ENCODE assay signal across 22 cellular contexts in genomic region chr6:44381739-44382138, GRCh38. TPM values are rescaled to one million over a fixed set of nuclear protein-coding genes. Genes with fewer than 3 reads are reported as not detected.
DNase-seq lines count a peak whose midpoint lies in the region; ATAC-seq and TF ChIP-seq lines count a peak whose summit lies in the region.
"Had no signal": no experiment of that assay in that cellular context is flagged by ENCODE, and none has a peak within 500 bp of the region (broad histone marks: within the 10 kb centered on the region; RNA-seq: fewer than 3 reads in every experiment).

No MANE protein-coding gene starts in this region.

- ATAC-seq in Right ventricle myocardium superior (ENCODE audit: poor library complexity) (peak; percentile 56), left lung (peak; percentile 23), upper lobe of right lung (peak; percentile 78), HG03442 (IDR thresholded peaks at IDR 0.05; ENCODE audit: unreplicated experiment) (no peak)
- ATAC-seq: activated T-cell treated with anti-CD3 and anti-CD28 coated beads, Interleukin-2, amount 50 U/mL, for 4 hours; gastroesophageal sphincter had no signal

- H3K4me3 ChIP-seq in left lung: no peak overlapping the region
- H3K4me3 ChIP-seq in upper lobe of right lung: no peak overlapping the region
- H3K4me3 ChIP-seq: gastroesophageal sphincter, SJCRH30, tibial nerve had no signal

- TF ChIP-seq CTCF in left lung (IDR thresholded peaks at IDR 0.05) (no peak), upper lobe of right lung (IDR thresholded peaks at IDR 0.05) (no peak)

- intact Hi-C loops in Right ventricle myocardium superior (cut with DNase I): no loop called here
- intact Hi-C loops in cardiac septum (cut with DNase I): no loop called here
- intact Hi-C loops in left lung (cut with DNase I): no loop called here
- intact Hi-C loops in upper lobe of right lung (cut with DNase I): no loop called here

- H3K4me1 ChIP-seq in left lung: peaks cover 0 to 14% of the 10 kb centered on the region in 2 donors
- H3K4me1 ChIP-seq in upper lobe of right lung: peaks cover 4% of the 10 kb centered on the region
- H3K4me1 ChIP-seq: SJCRH30 had no signal

- no peak overlapping the region for H3K27ac ChIP-seq in left lung
- no peak overlapping the region for H3K27ac ChIP-seq in upper lobe of right lung
- H3K27ac ChIP-seq: gastroesophageal sphincter, SJCRH30, tibial nerve had no signal

- H3K9me3 ChIP-seq in left lung (no peaks in the 10 kb centered on the region), upper lobe of right lung (no peaks in the 10 kb centered on the region)
- H3K9me3 ChIP-seq: gastroesophageal sphincter, SJCRH30, tibial nerve had no signal

- H3K36me3 ChIP-seq in left lung: no peaks in the 10 kb centered on the region
- no peaks in the 10 kb centered on the region for H3K36me3 ChIP-seq in upper lobe of right lung
- H3K36me3 ChIP-seq: gastroesophageal sphincter, SJCRH30, tibial nerve had no signal

- DNase-seq in Right ventricle myocardium superior: no peak
- no peak for DNase-seq in cardiac septum (ENCODE audit: low spot score)
- DNase-seq in amniotic epithelial cell (ENCODE audit: low read depth): peak; percentile 42
- DNase-seq in left lung: peak in 1 of 2 donors; percentile 42
- no peak for DNase-seq in upper lobe of right lung
- DNase-seq in NCI-H774 (lab: John Stamatoyannopoulos, UW): no peak
- DNase-seq in SHP77 (lab: John Stamatoyannopoulos, UW): no peak
- DNase-seq: activated T-cell treated with anti-CD3 and anti-CD28 coated beads, Interleukin-2, amount 50 U/mL, for 4 hours; cerebellar nuclear complex; EL; endodermal cell; NCI-H1417; NCI-H2227 treated with DMSO at 0.1 percent for 48 hours; occipital lobe; SJCRH30; small intestine had no signal

- no peaks in the 10 kb centered on the region for H3K27me3 ChIP-seq in left lung
- no peaks in the 10 kb centered on the region for H3K27me3 ChIP-seq in upper lobe of right lung
- H3K27me3 ChIP-seq: gastroesophageal sphincter, SJCRH30, tibial nerve had no signal

RNA-seq across cellular contexts. Expression of gene CDC5L, which starts 5.8 kb away (rescaled TPM):
- 16.5 TPM for total RNA-seq in Right ventricle myocardium superior
- total RNA-seq in cardiac septum: 20.7 TPM
- total RNA-seq in left lung: 10 to 100 TPM; 16.5 to 17.3 TPM
- total RNA-seq in upper lobe of right lung: 17.8 TPM

RNA-seq across cellular contexts. Expression of gene SPATS1, which starts 39.3 kb away (rescaled TPM):
- total RNA-seq in Right ventricle myocardium superior (not detected), cardiac septum (not detected), left lung (under 1 TPM in 1 of 2 donors, not detected in 1; 0.45 TPM), upper lobe of right lung (not detected)
- total RNA-seq: A673; activated T-cell treated with anti-CD3 and anti-CD28 coated beads, Interleukin-2, amount 50 U/mL, for 4 hours; endodermal cell; gastroesophageal sphincter; H1; mesothelial cell of epicardium; SJCRH30; tibial nerve had no signal
